In genomic region chr16:3085868-3086595, GRCh38 we compare ENCODE assay signal across 1 cellular context.
TF ChIP-seq lines count a peak whose summit lies in the region.

No MANE protein-coding gene starts in this region.

TF ChIP-seq in SK-N-SH, 30 proteins besides CTCF, POLR2A, EP300 and RAD21:
- TF ChIP-seq JUND (IDR thresholded peaks at IDR 0.05), result no peak
- TF ChIP-seq USF1 (IDR thresholded peaks at IDR 0.05; ENCODE audit: borderline replicate concordance, low read depth), result no peak
- TF ChIP-seq, protein P1, sequence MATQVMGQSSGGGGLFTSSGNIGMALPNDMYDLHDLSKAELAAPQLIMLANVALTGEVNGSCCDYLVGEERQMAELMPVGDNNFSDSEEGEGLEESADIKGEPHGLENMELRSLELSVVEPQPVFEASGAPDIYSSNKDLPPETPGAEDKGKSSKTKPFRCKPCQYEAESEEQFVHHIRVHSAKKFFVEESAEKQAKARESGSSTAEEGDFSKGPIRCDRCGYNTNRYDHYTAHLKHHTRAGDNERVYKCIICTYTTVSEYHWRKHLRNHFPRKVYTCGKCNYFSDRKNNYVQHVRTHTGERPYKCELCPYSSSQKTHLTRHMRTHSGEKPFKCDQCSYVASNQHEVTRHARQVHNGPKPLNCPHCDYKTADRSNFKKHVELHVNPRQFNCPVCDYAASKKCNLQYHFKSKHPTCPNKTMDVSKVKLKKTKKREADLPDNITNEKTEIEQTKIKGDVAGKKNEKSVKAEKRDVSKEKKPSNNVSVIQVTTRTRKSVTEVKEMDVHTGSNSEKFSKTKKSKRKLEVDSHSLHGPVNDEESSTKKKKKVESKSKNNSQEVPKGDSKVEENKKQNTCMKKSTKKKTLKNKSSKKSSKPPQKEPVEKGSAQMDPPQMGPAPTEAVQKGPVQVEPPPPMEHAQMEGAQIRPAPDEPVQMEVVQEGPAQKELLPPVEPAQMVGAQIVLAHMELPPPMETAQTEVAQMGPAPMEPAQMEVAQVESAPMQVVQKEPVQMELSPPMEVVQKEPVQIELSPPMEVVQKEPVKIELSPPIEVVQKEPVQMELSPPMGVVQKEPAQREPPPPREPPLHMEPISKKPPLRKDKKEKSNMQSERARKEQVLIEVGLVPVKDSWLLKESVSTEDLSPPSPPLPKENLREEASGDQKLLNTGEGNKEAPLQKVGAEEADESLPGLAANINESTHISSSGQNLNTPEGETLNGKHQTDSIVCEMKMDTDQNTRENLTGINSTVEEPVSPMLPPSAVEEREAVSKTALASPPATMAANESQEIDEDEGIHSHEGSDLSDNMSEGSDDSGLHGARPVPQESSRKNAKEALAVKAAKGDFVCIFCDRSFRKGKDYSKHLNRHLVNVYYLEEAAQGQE (IDR thresholded peaks at IDR 0.05; ENCODE audit: low read depth, low read length), result no peak
- no peak for TF ChIP-seq MXI1 (IDR thresholded peaks at IDR 0.05; ENCODE audit: low read depth, low read length)
- TF ChIP-seq MAX (IDR thresholded peaks at IDR 0.05; ENCODE audit: low read depth), result no peak
- TF ChIP-seq EZH2phosphoT487 (IDR thresholded peaks at IDR 0.05; ENCODE audit: borderline replicate concordance, low read depth), result no peak
- TF ChIP-seq, protein P2, sequence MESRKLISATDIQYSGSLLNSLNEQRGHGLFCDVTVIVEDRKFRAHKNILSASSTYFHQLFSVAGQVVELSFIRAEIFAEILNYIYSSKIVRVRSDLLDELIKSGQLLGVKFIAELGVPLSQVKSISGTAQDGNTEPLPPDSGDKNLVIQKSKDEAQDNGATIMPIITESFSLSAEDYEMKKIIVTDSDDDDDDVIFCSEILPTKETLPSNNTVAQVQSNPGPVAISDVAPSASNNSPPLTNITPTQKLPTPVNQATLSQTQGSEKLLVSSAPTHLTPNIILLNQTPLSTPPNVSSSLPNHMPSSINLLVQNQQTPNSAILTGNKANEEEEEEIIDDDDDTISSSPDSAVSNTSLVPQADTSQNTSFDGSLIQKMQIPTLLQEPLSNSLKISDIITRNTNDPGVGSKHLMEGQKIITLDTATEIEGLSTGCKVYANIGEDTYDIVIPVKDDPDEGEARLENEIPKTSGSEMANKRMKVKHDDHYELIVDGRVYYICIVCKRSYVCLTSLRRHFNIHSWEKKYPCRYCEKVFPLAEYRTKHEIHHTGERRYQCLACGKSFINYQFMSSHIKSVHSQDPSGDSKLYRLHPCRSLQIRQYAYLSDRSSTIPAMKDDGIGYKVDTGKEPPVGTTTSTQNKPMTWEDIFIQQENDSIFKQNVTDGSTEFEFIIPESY (IDR thresholded peaks at IDR 0.05; ENCODE audit: borderline replicate concordance, low read depth), result no peak
